1 cellular context compared by ENCODE assay signal in the genomic region with DNA sequence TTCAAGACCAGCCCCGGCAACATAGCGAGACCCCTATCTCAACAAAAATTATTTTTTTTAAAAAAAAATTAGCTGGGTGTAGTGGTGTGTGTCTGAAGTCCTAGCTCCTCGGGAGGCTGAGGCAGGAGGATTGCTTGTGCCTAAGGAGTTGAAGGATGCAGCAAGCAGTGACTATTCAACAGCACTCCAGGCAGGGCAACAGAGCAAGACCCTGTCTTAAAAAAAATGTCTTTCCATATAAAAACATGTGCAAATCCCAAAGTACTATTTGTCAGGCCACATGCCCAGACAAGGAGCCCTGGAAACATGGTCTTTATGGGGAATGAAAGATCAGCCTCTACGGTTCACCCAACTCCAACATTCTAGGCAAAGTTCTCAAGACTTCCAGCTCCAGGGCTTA.
TF ChIP-seq lines count a peak whose summit lies in the region.

No MANE protein-coding gene starts in this region.

TF ChIP-seq in H1, 55 proteins besides CTCF, POLR2A, EP300 and RAD21:
- TF ChIP-seq SP4 (IDR thresholded peaks at IDR 0.05; ENCODE audit: low read length) (no peak), HDAC6 (IDR thresholded peaks at IDR 0.05; ENCODE audit: low read depth, low read length) (no peak), TCF12 (IDR thresholded peaks at IDR 0.05; ENCODE audit: low read depth, low read length) (no peak), BRCA1 (IDR thresholded peaks at IDR 0.05; ENCODE audit: low read depth, low read length) (no peak), EZH2 (IDR thresholded peaks at IDR 0.05; ENCODE audit: low read depth, low read length, severe bottlenecking) (no peak), FOSL1 (IDR thresholded peaks at IDR 0.05; ENCODE audit: insufficient read depth, low read depth, low read length) (no peak), SIN3A (conservative IDR thresholded peaks at IDR 0.05 in 1 of 2, IDR thresholded peaks at IDR 0.05 in 1 of 2; ENCODE audit: low read depth in 1 of 2, low read length in 2 of 2) (no peak), TEAD4 (IDR thresholded peaks at IDR 0.05; ENCODE audit: low read depth, low read length) (no peak), MAFK (IDR thresholded peaks at IDR 0.05; ENCODE audit: low read depth, low read length) (no peak), RFX5 (IDR thresholded peaks at IDR 0.05; ENCODE audit: borderline replicate concordance, low read depth, low read length) (no peak)
TF ChIP-seq in H1: peak in this region for 0.
